ENCODE assay signal across 14 cellular contexts in the genomic region with DNA sequence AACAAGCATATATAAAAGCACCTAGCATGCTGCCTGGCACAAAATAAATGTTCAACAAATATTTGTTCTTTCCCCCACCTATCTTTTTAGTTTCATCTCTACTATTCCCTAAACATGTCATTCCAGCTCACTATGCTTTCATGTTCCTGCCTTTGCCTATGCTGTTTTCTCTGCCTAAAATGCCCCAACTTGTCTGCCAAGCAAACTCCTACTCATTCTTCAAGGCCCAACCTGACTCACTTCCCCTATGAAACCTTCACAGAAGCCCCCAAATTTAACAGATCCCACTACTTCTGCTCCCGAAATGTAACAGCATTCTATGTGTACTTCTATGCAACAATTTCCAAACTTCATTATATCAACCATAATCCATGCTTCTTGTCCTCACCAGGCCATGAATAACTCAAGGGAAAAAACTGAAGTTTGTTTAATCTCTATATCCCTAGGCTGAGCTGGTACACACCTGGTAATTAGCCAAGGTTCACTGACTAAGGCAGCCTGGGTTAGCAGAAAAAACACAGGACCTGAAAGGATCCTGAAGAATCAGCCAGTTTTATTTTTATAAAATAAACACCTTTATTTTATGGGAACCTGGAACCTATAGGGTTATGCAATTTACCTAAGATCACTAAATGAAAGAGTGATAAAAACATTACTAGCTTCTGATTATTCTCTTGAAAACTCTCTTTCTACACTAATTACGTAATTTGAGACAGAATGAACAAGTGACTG.
DNase-seq lines count a peak whose midpoint lies in the region; ATAC-seq and TF ChIP-seq lines count a peak whose summit lies in the region.
"Had no signal": no experiment of that assay in that cellular context is flagged by ENCODE, and none has a peak within 500 bp of the region (broad histone marks: within the 10 kb centered on the region; RNA-seq: fewer than 3 reads in every experiment).

No MANE protein-coding gene starts in this region.

- TF ChIP-seq POLR2A in NB4 (IDR thresholded peaks at IDR 0.05; ENCODE audit: extremely low read depth, insufficient read length), result no peak

- no peak for TF ChIP-seq CTCF in NB4 (IDR thresholded peaks at IDR 0.05; ENCODE audit: low read depth, low read length)
- no peak for TF ChIP-seq CTCF in WERI-Rb-1 (IDR thresholded peaks at IDR 0.05; ENCODE audit: low read depth, low read length)
- no peak for TF ChIP-seq CTCF in neutrophil (IDR thresholded peaks at IDR 0.05)

- H3K27me3 ChIP-seq in WERI-Rb-1 (ENCODE audit: insufficient read depth, low read depth, severe bottlenecking) (no peaks in the 10 kb centered on the region), neutrophil (no peaks in the 10 kb centered on the region)
- H3K27me3 ChIP-seq: tibial nerve had no signal

- H3K27ac ChIP-seq in WERI-Rb-1 (peak overlapping the region; percentile 62), neutrophil (peak overlapping the region; percentile 95)
- H3K27ac ChIP-seq: tibial nerve had no signal

- peaks cover 74 to 97% of the 10 kb centered on the region in 2 experiments for H3K4me1 ChIP-seq in neutrophil (ENCODE audit: control insufficient read depth in 1 of 2, insufficient read depth in 1 of 2, low read depth in 1 of 2, low read length in 1 of 2)
- H3K4me1 ChIP-seq: tibial nerve had no signal

- H3K4me3 ChIP-seq in NB4 (ENCODE audit: low read depth, low read length), result no peak overlapping the region
- H3K4me3 ChIP-seq in WERI-Rb-1 (ENCODE audit: low read depth, low read length), result no peak overlapping the region
- H3K4me3 ChIP-seq in neutrophil (ENCODE audit: low read depth in 1 of 2, low read length in 1 of 2), result peak overlapping the region; percentile 16 to 23
- H3K4me3 ChIP-seq: tibial nerve had no signal

- DNase-seq in NCI-H2196 (lab: John Stamatoyannopoulos, UW; ENCODE audit: unreplicated experiment) (peak; percentile 33), NCI-H2196 treated with DMSO at 0.1 percent for 48 hours (lab: John Stamatoyannopoulos, UW; ENCODE audit: unreplicated experiment) (no peak), NB4 (ENCODE audit: low read depth) (peak; percentile 25), WERI-Rb-1 (peak; percentile 20)
- DNase-seq: ACHN; activated CD4-positive, alpha-beta T cell treated with anti-CD3 and anti-CD28 coated beads, Interleukin-2, amount 10 ng/mL, durations not matched to agents 7 days and 5 days; NCI-H2107; posterior cingulate gyrus; T-helper 2 cell had no signal

- no peaks in the 10 kb centered on the region for H3K9me3 ChIP-seq in WERI-Rb-1 (ENCODE audit: severe bottlenecking)
- H3K9me3 ChIP-seq in neutrophil, result no peaks in the 10 kb centered on the region
- H3K9me3 ChIP-seq: tibial nerve had no signal

- ATAC-seq in GM21737 (IDR thresholded peaks at IDR 0.05; ENCODE audit: unreplicated experiment) (no peak), GM18873 (IDR thresholded peaks at IDR 0.05; ENCODE audit: low FRiP score, unreplicated experiment) (no peak), GM18520 (IDR thresholded peaks at IDR 0.05; ENCODE audit: unreplicated experiment) (no peak)

- H3K36me3 ChIP-seq in WERI-Rb-1, result peaks cover 10% of the 10 kb centered on the region
- no peaks in the 10 kb centered on the region for H3K36me3 ChIP-seq in neutrophil
- H3K36me3 ChIP-seq: tibial nerve had no signal

Comparison
In these comparisons a context has a peak if more than half of its experiments do, and no peak if none do; other contexts are left out.
1. H3K4me3 ChIP-seq: peak in neutrophil (2 of 2); none in NB4 (single experiment) and WERI-Rb-1 (single experiment).